ENCODE assay signal across 2 cellular contexts in the genomic region with DNA sequence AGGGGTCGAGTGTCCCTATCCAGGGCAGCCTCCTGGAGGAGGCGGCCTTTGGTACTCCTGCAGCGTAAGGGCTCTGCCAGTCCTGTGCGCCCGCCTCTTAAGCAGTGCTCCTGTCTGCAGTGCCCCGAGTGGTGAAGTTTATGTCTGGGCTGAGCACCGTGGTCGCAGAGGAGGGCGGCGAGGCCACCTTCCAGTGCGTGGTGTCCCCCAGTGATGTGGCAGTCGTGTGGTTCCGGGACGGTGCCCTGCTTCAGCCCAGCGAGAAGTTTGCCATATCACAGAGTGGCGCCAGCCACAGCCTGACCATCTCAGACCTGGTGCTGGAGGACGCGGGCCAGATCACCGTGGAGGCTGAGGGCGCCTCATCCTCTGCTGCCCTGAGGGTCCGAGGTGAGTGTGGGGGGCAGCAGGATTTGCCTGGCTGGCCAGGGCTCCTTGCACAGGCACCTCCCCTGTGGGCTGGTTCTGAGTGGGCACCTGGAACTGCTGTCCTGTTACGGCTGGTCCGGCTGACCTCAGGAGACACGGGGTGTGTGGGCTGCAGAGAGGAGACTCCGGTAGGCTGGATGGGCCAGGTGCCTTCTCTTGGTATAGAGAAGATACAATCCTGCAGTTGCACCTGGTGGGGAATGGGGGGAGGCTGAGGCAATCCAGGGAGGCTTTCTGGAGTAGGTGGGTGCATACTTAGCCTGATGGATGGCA.
TF ChIP-seq lines count a peak whose summit lies in the region.

No MANE protein-coding gene starts in this region.

TF ChIP-seq in K562, 482 proteins besides CTCF, POLR2A, EP300 and RAD21 (continued from another document and continues in another):
- TF ChIP-seq, protein P1, sequence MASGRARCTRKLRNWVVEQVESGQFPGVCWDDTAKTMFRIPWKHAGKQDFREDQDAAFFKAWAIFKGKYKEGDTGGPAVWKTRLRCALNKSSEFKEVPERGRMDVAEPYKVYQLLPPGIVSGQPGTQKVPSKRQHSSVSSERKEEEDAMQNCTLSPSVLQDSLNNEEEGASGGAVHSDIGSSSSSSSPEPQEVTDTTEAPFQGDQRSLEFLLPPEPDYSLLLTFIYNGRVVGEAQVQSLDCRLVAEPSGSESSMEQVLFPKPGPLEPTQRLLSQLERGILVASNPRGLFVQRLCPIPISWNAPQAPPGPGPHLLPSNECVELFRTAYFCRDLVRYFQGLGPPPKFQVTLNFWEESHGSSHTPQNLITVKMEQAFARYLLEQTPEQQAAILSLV (tag; IDR thresholded peaks at IDR 0.05): no peak
- TF ChIP-seq, protein P2, sequence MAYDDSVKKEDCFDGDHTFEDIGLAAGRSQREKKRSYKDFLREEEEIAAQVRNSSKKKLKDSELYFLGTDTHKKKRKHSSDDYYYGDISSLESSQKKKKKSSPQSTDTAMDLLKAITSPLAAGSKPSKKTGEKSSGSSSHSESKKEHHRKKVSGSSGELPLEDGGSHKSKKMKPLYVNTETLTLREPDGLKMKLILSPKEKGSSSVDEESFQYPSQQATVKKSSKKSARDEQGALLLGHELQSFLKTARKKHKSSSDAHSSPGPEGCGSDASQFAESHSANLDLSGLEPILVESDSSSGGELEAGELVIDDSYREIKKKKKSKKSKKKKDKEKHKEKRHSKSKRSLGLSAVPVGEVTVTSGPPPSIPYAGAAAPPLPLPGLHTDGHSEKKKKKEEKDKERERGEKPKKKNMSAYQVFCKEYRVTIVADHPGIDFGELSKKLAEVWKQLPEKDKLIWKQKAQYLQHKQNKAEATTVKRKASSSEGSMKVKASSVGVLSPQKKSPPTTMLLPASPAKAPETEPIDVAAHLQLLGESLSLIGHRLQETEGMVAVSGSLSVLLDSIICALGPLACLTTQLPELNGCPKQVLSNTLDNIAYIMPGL (CRISPR knock-in tag; IDR thresholded peaks at IDR 0.05): no peak
- TF ChIP-seq ZNF780A (CRISPR knock-in tag; IDR thresholded peaks at IDR 0.05) (no peak), ZNF408 (CRISPR knock-in tag; IDR thresholded peaks at IDR 0.05; ENCODE audit: low read depth) (no peak), TAF15 (IDR thresholded peaks at IDR 0.05; ENCODE audit: low read depth, low read length) (no peak), ZNF668 (CRISPR knock-in tag; IDR thresholded peaks at IDR 0.05) (no peak), MEF2D (tag; conservative IDR thresholded peaks at IDR 0.05; ENCODE audit: low read depth) (no peak), CAMTA2 (CRISPR knock-in tag; conservative IDR thresholded peaks at IDR 0.05) (no peak), ZNF274 (IDR thresholded peaks at IDR 0.05; ENCODE audit: borderline replicate concordance, low read depth, low read length) (no peak), CREBBP (IDR thresholded peaks at IDR 0.05; ENCODE audit: low read depth, low read length) (no peak), CHCHD3 (CRISPR knock-in tag; IDR thresholded peaks at IDR 0.05) (no peak), ZNF282 (CRISPR knock-in tag; IDR thresholded peaks at IDR 0.05) (0 out of 2 replicates have a peak, but pooled peaks have one; percentile 67), PHB (CRISPR knock-in tag; IDR thresholded peaks at IDR 0.05) (0 out of 2 replicates have a peak, but pooled peaks have one; percentile 8), ZFP36 (IDR thresholded peaks at IDR 0.05; ENCODE audit: low read depth, low read length, partially characterized antibody) (peak; percentile 14), ZNF224 (CRISPR knock-in tag; IDR thresholded peaks at IDR 0.05) (no peak), RBM39 (optimal IDR thresholded peaks at IDR 0.05; ENCODE audit: low read depth, low read length) (no peak)
- TF ChIP-seq, protein P3, sequence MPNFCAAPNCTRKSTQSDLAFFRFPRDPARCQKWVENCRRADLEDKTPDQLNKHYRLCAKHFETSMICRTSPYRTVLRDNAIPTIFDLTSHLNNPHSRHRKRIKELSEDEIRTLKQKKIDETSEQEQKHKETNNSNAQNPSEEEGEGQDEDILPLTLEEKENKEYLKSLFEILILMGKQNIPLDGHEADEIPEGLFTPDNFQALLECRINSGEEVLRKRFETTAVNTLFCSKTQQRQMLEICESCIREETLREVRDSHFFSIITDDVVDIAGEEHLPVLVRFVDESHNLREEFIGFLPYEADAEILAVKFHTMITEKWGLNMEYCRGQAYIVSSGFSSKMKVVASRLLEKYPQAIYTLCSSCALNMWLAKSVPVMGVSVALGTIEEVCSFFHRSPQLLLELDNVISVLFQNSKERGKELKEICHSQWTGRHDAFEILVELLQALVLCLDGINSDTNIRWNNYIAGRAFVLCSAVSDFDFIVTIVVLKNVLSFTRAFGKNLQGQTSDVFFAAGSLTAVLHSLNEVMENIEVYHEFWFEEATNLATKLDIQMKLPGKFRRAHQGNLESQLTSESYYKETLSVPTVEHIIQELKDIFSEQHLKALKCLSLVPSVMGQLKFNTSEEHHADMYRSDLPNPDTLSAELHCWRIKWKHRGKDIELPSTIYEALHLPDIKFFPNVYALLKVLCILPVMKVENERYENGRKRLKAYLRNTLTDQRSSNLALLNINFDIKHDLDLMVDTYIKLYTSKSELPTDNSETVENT (CRISPR knock-in tag; IDR thresholded peaks at IDR 0.05): no peak
- TF ChIP-seq, protein P4, sequence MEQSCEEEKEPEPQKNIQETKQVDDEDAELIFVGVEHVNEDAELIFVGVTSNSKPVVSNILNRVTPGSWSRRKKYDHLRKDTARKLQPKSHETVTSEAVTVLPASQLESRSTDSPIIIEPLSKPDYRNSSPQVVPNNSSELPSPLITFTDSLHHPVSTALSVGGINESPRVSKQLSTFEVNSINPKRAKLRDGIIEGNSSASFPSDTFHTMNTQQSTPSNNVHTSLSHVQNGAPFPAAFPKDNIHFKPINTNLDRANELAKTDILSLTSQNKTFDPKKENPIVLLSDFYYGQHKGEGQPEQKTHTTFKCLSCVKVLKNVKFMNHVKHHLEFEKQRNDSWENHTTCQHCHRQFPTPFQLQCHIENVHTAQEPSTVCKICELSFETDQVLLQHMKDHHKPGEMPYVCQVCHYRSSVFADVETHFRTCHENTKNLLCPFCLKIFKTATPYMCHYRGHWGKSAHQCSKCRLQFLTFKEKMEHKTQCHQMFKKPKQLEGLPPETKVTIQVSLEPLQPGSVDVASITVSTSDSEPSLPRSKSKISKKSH (CRISPR knock-in tag; IDR thresholded peaks at IDR 0.05): no peak
- TF ChIP-seq, protein P5, sequence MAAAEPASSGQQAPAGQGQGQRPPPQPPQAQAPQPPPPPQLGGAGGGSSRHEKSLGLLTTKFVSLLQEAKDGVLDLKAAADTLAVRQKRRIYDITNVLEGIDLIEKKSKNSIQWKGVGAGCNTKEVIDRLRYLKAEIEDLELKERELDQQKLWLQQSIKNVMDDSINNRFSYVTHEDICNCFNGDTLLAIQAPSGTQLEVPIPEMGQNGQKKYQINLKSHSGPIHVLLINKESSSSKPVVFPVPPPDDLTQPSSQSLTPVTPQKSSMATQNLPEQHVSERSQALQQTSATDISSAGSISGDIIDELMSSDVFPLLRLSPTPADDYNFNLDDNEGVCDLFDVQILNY (CRISPR knock-in tag; IDR thresholded peaks at IDR 0.05): 0 out of 2 replicates have a peak, but pooled peaks have one; percentile 27
- TF ChIP-seq, protein P6, sequence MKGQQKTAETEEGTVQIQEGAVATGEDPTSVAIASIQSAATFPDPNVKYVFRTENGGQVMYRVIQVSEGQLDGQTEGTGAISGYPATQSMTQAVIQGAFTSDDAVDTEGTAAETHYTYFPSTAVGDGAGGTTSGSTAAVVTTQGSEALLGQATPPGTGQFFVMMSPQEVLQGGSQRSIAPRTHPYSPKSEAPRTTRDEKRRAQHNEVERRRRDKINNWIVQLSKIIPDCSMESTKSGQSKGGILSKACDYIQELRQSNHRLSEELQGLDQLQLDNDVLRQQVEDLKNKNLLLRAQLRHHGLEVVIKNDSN (CRISPR knock-in tag; IDR thresholded peaks at IDR 0.05): peak; percentile 7; the same call in 1 of the 2 replicates

TF ChIP-seq in HepG2, 621 proteins besides CTCF, POLR2A, EP300 and RAD21 (continued from another document):
- TF ChIP-seq, protein P7, sequence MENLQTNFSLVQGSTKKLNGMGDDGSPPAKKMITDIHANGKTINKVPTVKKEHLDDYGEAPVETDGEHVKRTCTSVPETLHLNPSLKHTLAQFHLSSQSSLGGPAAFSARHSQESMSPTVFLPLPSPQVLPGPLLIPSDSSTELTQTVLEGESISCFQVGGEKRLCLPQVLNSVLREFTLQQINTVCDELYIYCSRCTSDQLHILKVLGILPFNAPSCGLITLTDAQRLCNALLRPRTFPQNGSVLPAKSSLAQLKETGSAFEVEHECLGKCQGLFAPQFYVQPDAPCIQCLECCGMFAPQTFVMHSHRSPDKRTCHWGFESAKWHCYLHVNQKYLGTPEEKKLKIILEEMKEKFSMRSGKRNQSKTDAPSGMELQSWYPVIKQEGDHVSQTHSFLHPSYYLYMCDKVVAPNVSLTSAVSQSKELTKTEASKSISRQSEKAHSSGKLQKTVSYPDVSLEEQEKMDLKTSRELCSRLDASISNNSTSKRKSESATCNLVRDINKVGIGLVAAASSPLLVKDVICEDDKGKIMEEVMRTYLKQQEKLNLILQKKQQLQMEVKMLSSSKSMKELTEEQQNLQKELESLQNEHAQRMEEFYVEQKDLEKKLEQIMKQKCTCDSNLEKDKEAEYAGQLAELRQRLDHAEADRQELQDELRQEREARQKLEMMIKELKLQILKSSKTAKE (CRISPR knock-in tag; IDR thresholded peaks at IDR 0.05; ENCODE audit: borderline replicate concordance): no peak
- TF ChIP-seq ZNF10 (CRISPR knock-in tag; IDR thresholded peaks at IDR 0.05; ENCODE audit: borderline replicate concordance, low read depth) (no peak), MEF2D (CRISPR knock-in tag; IDR thresholded peaks at IDR 0.05) (no peak)
TF ChIP-seq in HepG2: peak in this region for 0.
